In genomic region chr16:77171750-77172635, GRCh38 we compare ENCODE assay signal across 9 cellular contexts. TPM values are rescaled to one million over a fixed set of nuclear protein-coding genes. Genes with fewer than 3 reads are reported as not detected.
DNase-seq lines count a peak whose midpoint lies in the region; ATAC-seq and TF ChIP-seq lines count a peak whose summit lies in the region.
"Had no signal": no experiment of that assay in that cellular context is flagged by ENCODE, and none has a peak within 500 bp of the region (broad histone marks: within the 10 kb centered on the region; RNA-seq: fewer than 3 reads in every experiment).

No MANE protein-coding gene starts in this region.

- ATAC-seq in GM19035 (IDR thresholded peaks at IDR 0.05; ENCODE audit: unreplicated experiment) (peak; percentile 87), HG03280 (IDR thresholded peaks at IDR 0.05; ENCODE audit: unreplicated experiment) (peak; percentile 74)
- ATAC-seq in stimulated activated naive B cell treated with anti-CD40 and anti-IgM and Interleukin-4, amounts not matched to agents 10 μg/mL and 1 μg/mL and 100 μg/mL, for 72 hours (replicated peaks): peak; percentile 56 to 66

- peaks cover 5 to 19% (median 12%) of the 10 kb centered on the region in 3 donors for H3K27me3 Mint-ChIP-seq in immature natural killer cell (ENCODE audit: low read depth in 3 of 3)
- peaks cover 54 to 55% of the 10 kb centered on the region in 2 donors for H3K27me3 Mint-ChIP-seq in stimulated activated naive B cell treated with anti-CD40 and anti-IgM and Interleukin-4, amounts not matched to agents 10 μg/mL and 1 μg/mL and 100 μg/mL, for 72 hours
- peaks cover 35% of the 10 kb centered on the region for H3K27me3 Mint-ChIP-seq in activated CD4-positive, alpha-beta memory T cell treated with anti-CD3 and anti-CD28 coated beads for 36 hours

- peak; percentile 64 for TF ChIP-seq CTCF in astrocyte of the spinal cord (IDR thresholded peaks at IDR 0.05; ENCODE audit: low read depth, low read length)

- POLR2A ChIA-PET in activated CD4-positive, alpha-beta memory T cell treated with anti-CD3 and anti-CD28 coated beads for 36 hours (lab: Charles Lee): interaction anchor here (0.9 kb wide), 1 partner anchor 19 kb away, joined by 3 read pairs; the partner anchor contains the start of gene MON1B

- no peak overlapping the region for H3K4me3 ChIP-seq in astrocyte of the spinal cord (ENCODE audit: low read depth, low read length)

- H3K27ac Mint-ChIP-seq in immature natural killer cell: no peak overlapping the region
- no peak overlapping the region for H3K27ac Mint-ChIP-seq in stimulated activated naive B cell treated with anti-CD40 and anti-IgM and Interleukin-4, amounts not matched to agents 10 μg/mL and 1 μg/mL and 100 μg/mL, for 72 hours
- no peak overlapping the region for H3K27ac Mint-ChIP-seq in activated CD4-positive, alpha-beta memory T cell treated with anti-CD3 and anti-CD28 coated beads for 36 hours
- H3K27ac Mint-ChIP-seq: activated naive CD8-positive, alpha-beta T cell treated with anti-CD3 and anti-CD28 coated beads, Interleukin-2, amount 10 ng/mL, durations not matched to agents 7 days and 5 days had no signal

- in situ Hi-C loops in astrocyte of the spinal cord (cut with HindIII; ENCODE audit: low sequenced_read_pairs): no loop called here

- CTCF ChIA-PET in activated CD4-positive, alpha-beta memory T cell treated with anti-CD3 and anti-CD28 coated beads for 36 hours (lab: Charles Lee): interaction anchor here (0.6 to 4.1 kb wide), 26 partner anchors 9 to 1973 kb away, joined by 3 to 33 read pairs (median 5); partner anchors contain the start of genes MON1B and TMEM170A

- peak; percentile 74 for DNase-seq in DMS53 (lab: John Stamatoyannopoulos, UW)
- DNase-seq in NCI-H345 treated with DMSO at 0.1 percent for 48 hours (lab: John Stamatoyannopoulos, UW; ENCODE audit: unreplicated experiment): peak; percentile 29
- peak; percentile 65 for DNase-seq in astrocyte of the spinal cord (ENCODE audit: low read depth, low spot score)
- DNase-seq in immature natural killer cell: peak in 2 of 3 donors; percentile 12 to 28
- DNase-seq in stimulated activated naive B cell treated with anti-CD40 and anti-IgM and Interleukin-4, amounts not matched to agents 10 μg/mL and 1 μg/mL and 100 μg/mL, for 72 hours: peak; percentile 11
- no peak for DNase-seq in activated CD4-positive, alpha-beta memory T cell treated with anti-CD3 and anti-CD28 coated beads for 36 hours
- DNase-seq: activated naive CD8-positive, alpha-beta T cell treated with anti-CD3 and anti-CD28 coated beads, Interleukin-2, amount 10 ng/mL, durations not matched to agents 7 days and 5 days had no signal

- intact Hi-C loops in activated CD4-positive, alpha-beta memory T cell treated with anti-CD3 and anti-CD28 coated beads for 36 hours (cut with micrococcal nuclease): loop anchor here (1.0 to 10.0 kb wide), 2 partner anchors 517 to 1383 kb away; no protein-coding TSS in a partner anchor

- no peaks in the 10 kb centered on the region for H3K9me3 Mint-ChIP-seq in immature natural killer cell
- H3K9me3 Mint-ChIP-seq in stimulated activated naive B cell treated with anti-CD40 and anti-IgM and Interleukin-4, amounts not matched to agents 10 μg/mL and 1 μg/mL and 100 μg/mL, for 72 hours: no peaks in the 10 kb centered on the region
- no peaks in the 10 kb centered on the region for H3K9me3 Mint-ChIP-seq in activated CD4-positive, alpha-beta memory T cell treated with anti-CD3 and anti-CD28 coated beads for 36 hours
- H3K9me3 Mint-ChIP-seq: activated naive CD8-positive, alpha-beta T cell treated with anti-CD3 and anti-CD28 coated beads, Interleukin-2, amount 10 ng/mL, durations not matched to agents 7 days and 5 days had no signal

- H3K36me3 Mint-ChIP-seq in immature natural killer cell: no peaks in the 10 kb centered on the region
- H3K36me3 Mint-ChIP-seq in stimulated activated naive B cell treated with anti-CD40 and anti-IgM and Interleukin-4, amounts not matched to agents 10 μg/mL and 1 μg/mL and 100 μg/mL, for 72 hours: no peaks in the 10 kb centered on the region
- no peaks in the 10 kb centered on the region for H3K36me3 Mint-ChIP-seq in activated CD4-positive, alpha-beta memory T cell treated with anti-CD3 and anti-CD28 coated beads for 36 hours
- H3K36me3 Mint-ChIP-seq: activated naive CD8-positive, alpha-beta T cell treated with anti-CD3 and anti-CD28 coated beads, Interleukin-2, amount 10 ng/mL, durations not matched to agents 7 days and 5 days had no signal

- H3K4me1 Mint-ChIP-seq in immature natural killer cell: no peaks in the 10 kb centered on the region
- H3K4me1 Mint-ChIP-seq in stimulated activated naive B cell treated with anti-CD40 and anti-IgM and Interleukin-4, amounts not matched to agents 10 μg/mL and 1 μg/mL and 100 μg/mL, for 72 hours: no peaks in the 10 kb centered on the region
- no peaks in the 10 kb centered on the region for H3K4me1 Mint-ChIP-seq in activated CD4-positive, alpha-beta memory T cell treated with anti-CD3 and anti-CD28 coated beads for 36 hours (ENCODE audit: low read depth)
- H3K4me1 Mint-ChIP-seq: activated naive CD8-positive, alpha-beta T cell treated with anti-CD3 and anti-CD28 coated beads, Interleukin-2, amount 10 ng/mL, durations not matched to agents 7 days and 5 days had no signal

- H3K4me3 Mint-ChIP-seq in immature natural killer cell: no peak overlapping the region
- H3K4me3 Mint-ChIP-seq in stimulated activated naive B cell treated with anti-CD40 and anti-IgM and Interleukin-4, amounts not matched to agents 10 μg/mL and 1 μg/mL and 100 μg/mL, for 72 hours: no peak overlapping the region
- H3K4me3 Mint-ChIP-seq in activated CD4-positive, alpha-beta memory T cell treated with anti-CD3 and anti-CD28 coated beads for 36 hours: no peak overlapping the region
- H3K4me3 Mint-ChIP-seq: activated naive CD8-positive, alpha-beta T cell treated with anti-CD3 and anti-CD28 coated beads, Interleukin-2, amount 10 ng/mL, durations not matched to agents 7 days and 5 days had no signal

RNA-seq across cellular contexts. Expression of gene MON1B, which starts 19.0 kb away (rescaled TPM):
- 10 to 100 TPM; 28.6 to 66.8 (median 29.4) TPM for polyA plus RNA-seq in immature natural killer cell
- 10 to 100 TPM; 63.7 to 70.2 TPM for total RNA-seq in activated CD4-positive, alpha-beta memory T cell treated with anti-CD3 and anti-CD28 coated beads for 36 hours

RNA-seq across cellular contexts. Expression of gene SYCE1L, which starts 27.2 kb away (rescaled TPM):
- 1 to 10 TPM in 2 of 3 donors, under 1 TPM in 1; 0.61 to 2.9 (median 2.2) TPM for polyA plus RNA-seq in immature natural killer cell
- total RNA-seq in activated CD4-positive, alpha-beta memory T cell treated with anti-CD3 and anti-CD28 coated beads for 36 hours: 1 to 10 TPM; 3.9 to 5.0 TPM
